8 cellular contexts compared by ENCODE assay signal in the genomic region with DNA sequence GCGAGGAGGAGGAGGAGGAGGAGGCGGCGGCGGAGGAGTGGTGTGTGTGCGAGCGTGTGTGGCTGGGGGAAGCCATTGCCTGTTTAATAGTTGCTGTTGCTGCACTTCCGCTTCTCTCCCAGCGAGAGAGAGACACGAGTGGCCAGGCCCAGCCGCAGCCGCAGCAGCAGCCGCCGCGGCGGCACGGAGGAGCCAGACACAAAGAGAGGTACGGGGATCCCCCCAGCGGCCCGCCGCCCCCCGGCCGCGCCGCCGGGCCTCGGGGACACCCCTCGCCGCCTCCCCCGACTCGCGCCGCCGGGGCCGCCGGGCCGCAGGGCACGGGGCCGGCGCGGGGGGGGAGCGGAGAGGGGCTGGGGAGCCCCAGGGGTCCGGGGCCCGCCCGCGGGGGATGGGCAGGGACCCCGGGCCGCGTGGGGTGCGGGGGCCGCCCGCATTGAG. TPM values are rescaled to one million over a fixed set of nuclear protein-coding genes. Genes with fewer than 3 reads are reported as not detected.
DNase-seq lines count a peak whose midpoint lies in the region; ATAC-seq and TF ChIP-seq lines count a peak whose summit lies in the region.

Gene UBE2E1, plus strand, starts transcription at position 75 of the 441 bp plus-strand sequence. CDS start 1,315 bp downstream, outside the sequence.

- H3K27ac Mint-ChIP-seq in activated naive CD4-positive, alpha-beta T cell treated with anti-CD3 and anti-CD28 coated beads, Interleukin-2, amount 50 U/mL, for 24 hours: peak within 1 kb of the TSS; percentile 96

- peaks cover 22% of the 10 kb centered on the region for H3F3A ChIP-seq in SK-N-SH (replicated peaks; ENCODE audit: insufficient read depth)

- H2AFZ ChIP-seq in SK-N-SH (ENCODE audit: low read depth) (peak within 1 kb of the TSS; percentile 99), osteoblast (ENCODE audit: low read length) (peak within 1 kb of the TSS; percentile 77)

- peaks cover 8 to 16% of the 10 kb centered on the region in 2 experiments; a peak in 2 of 4 replicates for H3K4me1 ChIP-seq in SK-N-SH (ENCODE audit: control insufficient read depth in 1 of 2, insufficient read depth in 2 of 2, low read depth in 1 of 2, low read length in 1 of 2)
- H3K4me1 ChIP-seq in osteoblast (ENCODE audit: insufficient read depth, low read length): peaks cover 7% of the 10 kb centered on the region
- H3K4me1 ChIP-seq in transverse colon: peaks cover 17 to 48% (median 29%) of the 10 kb centered on the region in 4 donors

- peak within 1 kb of the TSS; percentile 95 for H3K4me2 ChIP-seq in SK-N-SH
- H3K4me2 ChIP-seq in osteoblast (ENCODE audit: insufficient read depth, low read length): peak within 1 kb of the TSS; percentile 89

- peaks cover 41% of the 10 kb centered on the region for H3K4me1 Mint-ChIP-seq in activated naive CD4-positive, alpha-beta T cell treated with anti-CD3 and anti-CD28 coated beads, Interleukin-2, amount 50 U/mL, for 24 hours

- peak in 1 of 2 experiments; percentile 25; a peak in 1 of 4 replicates for TF ChIP-seq EP300 in SK-N-SH (IDR thresholded peaks at IDR 0.05; ENCODE audit: borderline replicate concordance in 1 of 2, low read depth in 1 of 2, low read length in 1 of 2)
- TF ChIP-seq EP300 in transverse colon (IDR thresholded peaks at IDR 0.05; ENCODE audit: low read depth): no peak

- H3K36me3 ChIP-seq in SK-N-SH (replicated peaks in 1 of 2; ENCODE audit: control insufficient read depth in 1 of 2, insufficient read depth in 2 of 2, low read length in 1 of 2) (peaks cover 7 to 8% of the 10 kb centered on the region in 2 experiments), osteoblast (ENCODE audit: insufficient read depth, low read length) (peaks cover 3% of the 10 kb centered on the region), transverse colon (no peaks in the 10 kb centered on the region)

- H3K36me3 Mint-ChIP-seq in activated naive CD4-positive, alpha-beta T cell treated with anti-CD3 and anti-CD28 coated beads, Interleukin-2, amount 50 U/mL, for 24 hours: peaks cover 7% of the 10 kb centered on the region

- no peak for TF ChIP-seq RAD21 in SK-N-SH (IDR thresholded peaks at IDR 0.05; ENCODE audit: low read length)

- H4K20me1 ChIP-seq in SK-N-SH (ENCODE audit: insufficient read depth) (peaks cover 5% of the 10 kb centered on the region; the same call in 1 of the 2 replicates), osteoblast (ENCODE audit: insufficient read depth, low read length) (peaks cover 3% of the 10 kb centered on the region)

- H3K27ac ChIP-seq in SK-N-SH (ENCODE audit: low read depth in 2 of 2, low read length in 1 of 2): peak within 1 kb of the TSS; percentile 29 to 83; a peak in 3 of 4 replicates
- no peak within 1 kb of the TSS for H3K27ac ChIP-seq in osteoblast (ENCODE audit: low read depth, low read length)
- H3K27ac ChIP-seq in transverse colon: peak within 1 kb of the TSS; percentile 86 to 95 (median 88)

- POLR2A ChIA-PET in SK-N-SH (lab: Yijun Ruan, JAX): no interaction called here

- no peaks in the 10 kb centered on the region for H3K9me3 ChIP-seq in SK-N-SH
- H3K9me3 ChIP-seq in osteoblast (ENCODE audit: low read depth, low read length): no peaks in the 10 kb centered on the region
- no peaks in the 10 kb centered on the region for H3K9me3 ChIP-seq in transverse colon

- H3K79me2 ChIP-seq in SK-N-SH (ENCODE audit: insufficient read depth) (peaks cover 22% of the 10 kb centered on the region), osteoblast (ENCODE audit: insufficient read depth, low read length) (peaks cover 19% of the 10 kb centered on the region)

- 3% methylated on average over 12 of the region's 51 CpGs for WGBS in SK-N-SH (ENCODE audit: low lambda C conversion rate)
- 0% methylated on average over 17 of the region's 51 CpGs; no CpG with 5 or more reads in 1 of the 2 donors for WGBS in transverse colon (ENCODE audit: low coverage in 1 of 2), 2 donors

- DNase-seq in Caki2 (ENCODE audit: low read depth) (peak; percentile 26), SK-N-SH (peak; percentile 83), glomerular endothelial cell (ENCODE audit: extremely low read depth, low read depth, low spot score) (no peak), osteoblast (ENCODE audit: insufficient read length, low spot score, missing footprints) (peak; percentile 97), transverse colon (peak; percentile 76)

- no peaks in the 10 kb centered on the region for H3K27me3 Mint-ChIP-seq in activated naive CD4-positive, alpha-beta T cell treated with anti-CD3 and anti-CD28 coated beads, Interleukin-2, amount 50 U/mL, for 24 hours

- in situ Hi-C loops in Caki2 (cut with HindIII; ENCODE audit: low pct_unique_long_range_greater_than_20kb, low sequenced_read_pairs) (no loop called here), transverse colon (cut with MboI; ENCODE audit: low pct_ligation_motif_present in 1 of 4, low pct_unique_long_range_greater_than_20kb in 1 of 4, low sequenced_read_pairs in 3 of 4) (no loop called here)

- intact Hi-C loops in transverse colon (cut with DNase I; ENCODE audit: low total_unique reads): no loop called here

- no peak for TF ChIP-seq CTCF in SK-N-SH (IDR thresholded peaks at IDR 0.05)
- TF ChIP-seq CTCF in osteoblast (IDR thresholded peaks at IDR 0.05; ENCODE audit: extremely low read depth, low read depth, low read length): no peak
- no peak for TF ChIP-seq CTCF in transverse colon (IDR thresholded peaks at IDR 0.05)

- no peaks in the 10 kb centered on the region for H3K9me2 ChIP-seq in SK-N-SH

- H3K4me3 ChIP-seq in SK-N-SH (ENCODE audit: low read depth in 2 of 2, low read length in 1 of 2): peak within 1 kb of the TSS; percentile 73 to 85
- H3K4me3 ChIP-seq in osteoblast (ENCODE audit: insufficient read depth, low read length): peak within 1 kb of the TSS; percentile 87
- peak within 1 kb of the TSS; percentile 89 to 98 (median 97) for H3K4me3 ChIP-seq in transverse colon

- H3K9me3 Mint-ChIP-seq in activated naive CD4-positive, alpha-beta T cell treated with anti-CD3 and anti-CD28 coated beads, Interleukin-2, amount 50 U/mL, for 24 hours: no peaks in the 10 kb centered on the region

- peak within 1 kb of the TSS; percentile 98 for H3K4me3 Mint-ChIP-seq in activated naive CD4-positive, alpha-beta T cell treated with anti-CD3 and anti-CD28 coated beads, Interleukin-2, amount 50 U/mL, for 24 hours

- peak; percentile 46 for TF ChIP-seq POLR2A in transverse colon (IDR thresholded peaks at IDR 0.05)

- ATAC-seq in GM19455 (IDR thresholded peaks at IDR 0.05; ENCODE audit: unreplicated experiment) (peak; percentile 68), HG03575 (IDR thresholded peaks at IDR 0.05; ENCODE audit: extremely low read depth, insufficient number of reproducible peaks, low FRiP score, unreplicated experiment) (peak; percentile 53)

- H3K27me3 ChIP-seq in SK-N-SH (ENCODE audit: insufficient read depth) (no peaks in the 10 kb centered on the region), osteoblast (ENCODE audit: insufficient read depth, low read length) (no peaks in the 10 kb centered on the region), transverse colon (no peaks in the 10 kb centered on the region)

- CTCF ChIA-PET in SK-N-SH (lab: Yijun Ruan, JAX): no interaction called here

- H3K9ac ChIP-seq in SK-N-SH: peak within 1 kb of the TSS; percentile 81

TF ChIP-seq in SK-N-SH, 30 proteins besides CTCF, POLR2A, EP300 and RAD21 (continues in another document):
- peak; percentile 66; the same call in 1 of the 2 replicates for TF ChIP-seq TAF1 (IDR thresholded peaks at IDR 0.05; ENCODE audit: borderline replicate concordance, low read depth, low read length)
- no peak for TF ChIP-seq FOXJ3 (CRISPR knock-in tag; IDR thresholded peaks at IDR 0.05)
- TF ChIP-seq, protein P1, sequence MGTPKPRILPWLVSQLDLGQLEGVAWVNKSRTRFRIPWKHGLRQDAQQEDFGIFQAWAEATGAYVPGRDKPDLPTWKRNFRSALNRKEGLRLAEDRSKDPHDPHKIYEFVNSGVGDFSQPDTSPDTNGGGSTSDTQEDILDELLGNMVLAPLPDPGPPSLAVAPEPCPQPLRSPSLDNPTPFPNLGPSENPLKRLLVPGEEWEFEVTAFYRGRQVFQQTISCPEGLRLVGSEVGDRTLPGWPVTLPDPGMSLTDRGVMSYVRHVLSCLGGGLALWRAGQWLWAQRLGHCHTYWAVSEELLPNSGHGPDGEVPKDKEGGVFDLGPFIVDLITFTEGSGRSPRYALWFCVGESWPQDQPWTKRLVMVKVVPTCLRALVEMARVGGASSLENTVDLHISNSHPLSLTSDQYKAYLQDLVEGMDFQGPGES (IDR thresholded peaks at IDR 0.05; ENCODE audit: low read depth, low read length): no peak
- TF ChIP-seq CHD2 (IDR thresholded peaks at IDR 0.05; ENCODE audit: low read length, partially characterized antibody): peak; percentile 24
- TF ChIP-seq ELF1 (IDR thresholded peaks at IDR 0.05): 0 out of 2 replicates have a peak, but pooled peaks have one; percentile 47
- no peak for TF ChIP-seq EZH2phosphoT487 (IDR thresholded peaks at IDR 0.05; ENCODE audit: borderline replicate concordance, low read depth)
- TF ChIP-seq MXI1 (IDR thresholded peaks at IDR 0.05; ENCODE audit: low read depth, low read length): peak; percentile 60; the same call in 1 of the 2 replicates
- no peak for TF ChIP-seq JUND (IDR thresholded peaks at IDR 0.05)
- no peak for TF ChIP-seq TEAD4 (IDR thresholded peaks at IDR 0.05; ENCODE audit: borderline replicate concordance, insufficient read depth)
- TF ChIP-seq, protein P2, sequence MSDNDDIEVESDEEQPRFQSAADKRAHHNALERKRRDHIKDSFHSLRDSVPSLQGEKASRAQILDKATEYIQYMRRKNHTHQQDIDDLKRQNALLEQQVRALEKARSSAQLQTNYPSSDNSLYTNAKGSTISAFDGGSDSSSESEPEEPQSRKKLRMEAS (IDR thresholded peaks at IDR 0.05; ENCODE audit: low read depth): peak; percentile 78
- TF ChIP-seq NRF1 (IDR thresholded peaks at IDR 0.05; ENCODE audit: low read depth, low read length): no peak
- TF ChIP-seq POLR2AphosphoS5 (IDR thresholded peaks at IDR 0.05; ENCODE audit: low read depth, low read length): peak; percentile 51; the same call in 1 of the 2 replicates
- peak; percentile 65; the same call in 1 of the 2 replicates for TF ChIP-seq YY1 (IDR thresholded peaks at IDR 0.05; ENCODE audit: low read depth)

RNA-seq across cellular contexts. Expression of gene UBE2E1, which starts in this region (rescaled TPM):
- total RNA-seq in Caki2 (2014; rRNA removed; shearing (Covaris generic); ENCODE audit: low replicate concordance): 60.6 and 80.2 TPM in 2 replicates
- polyA plus RNA-seq in SK-N-SH (2012; rRNA removed): 59.9 and 85.2 TPM in 2 replicates
- 90.1 and 110 TPM in 2 replicates for polyA plus RNA-seq in SK-N-SH (2012; cell fraction: cytosol; rRNA removed)
- 23.7 and 54.6 TPM in 2 replicates for polyA plus RNA-seq in SK-N-SH (2012; cell fraction: nucleus; rRNA removed)
- total RNA-seq in glomerular endothelial cell: 98.8 and 118 TPM in 2 replicates
- total RNA-seq in osteoblast: 89.0 and 98.1 TPM in 2 replicates
- 100 to 1,000 TPM in 1 of 4 donors, 10 to 100 TPM in 3; 62.0 to 109 (median 76.9) TPM for total RNA-seq in transverse colon
